1 cellular context compared by ENCODE assay signal in genomic region chr10:94992811-94993210, GRCh38.
TF ChIP-seq lines count a peak whose summit lies in the region.

No MANE protein-coding gene starts in this region.

TF ChIP-seq in WTC11, 78 proteins besides CTCF, POLR2A, EP300 and RAD21 (continued from another document):
- TF ChIP-seq ZMAT4 (CRISPR knock-in tag; IDR thresholded peaks at IDR 0.05): no peak
- no peak for TF ChIP-seq ZNF416 (CRISPR knock-in tag; IDR thresholded peaks at IDR 0.05)
- no peak for TF ChIP-seq PRRX2 (CRISPR knock-in tag; IDR thresholded peaks at IDR 0.05)
- no peak for TF ChIP-seq EMX1 (CRISPR knock-in tag; IDR thresholded peaks at IDR 0.05)
